1 cellular context compared by ENCODE assay signal in the genomic region with DNA sequence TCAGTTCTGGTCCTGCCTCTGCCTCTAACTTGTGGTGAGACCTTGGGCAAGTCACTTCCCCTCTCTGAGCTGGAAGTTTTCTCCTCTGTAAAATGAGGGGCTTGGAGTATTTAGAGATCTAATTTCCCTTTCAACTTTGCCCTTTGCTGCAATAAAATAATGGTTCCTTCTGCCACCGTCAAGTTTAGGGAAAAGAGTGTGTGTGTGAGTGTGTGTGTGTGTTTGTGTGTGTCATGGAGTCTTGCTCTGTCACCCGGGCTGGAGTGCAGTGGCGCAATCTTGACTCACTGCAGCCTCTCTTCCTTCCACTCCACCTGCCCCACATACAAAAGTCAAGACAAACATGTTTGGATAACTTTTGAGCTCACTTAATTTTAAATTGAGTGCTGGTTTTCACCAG.
TF ChIP-seq lines count a peak whose summit lies in the region.

No MANE protein-coding gene starts in this region.

TF ChIP-seq in GM23338, 12 proteins besides CTCF, POLR2A, EP300 and RAD21 (continued from another document):
- TF ChIP-seq, protein P1, sequence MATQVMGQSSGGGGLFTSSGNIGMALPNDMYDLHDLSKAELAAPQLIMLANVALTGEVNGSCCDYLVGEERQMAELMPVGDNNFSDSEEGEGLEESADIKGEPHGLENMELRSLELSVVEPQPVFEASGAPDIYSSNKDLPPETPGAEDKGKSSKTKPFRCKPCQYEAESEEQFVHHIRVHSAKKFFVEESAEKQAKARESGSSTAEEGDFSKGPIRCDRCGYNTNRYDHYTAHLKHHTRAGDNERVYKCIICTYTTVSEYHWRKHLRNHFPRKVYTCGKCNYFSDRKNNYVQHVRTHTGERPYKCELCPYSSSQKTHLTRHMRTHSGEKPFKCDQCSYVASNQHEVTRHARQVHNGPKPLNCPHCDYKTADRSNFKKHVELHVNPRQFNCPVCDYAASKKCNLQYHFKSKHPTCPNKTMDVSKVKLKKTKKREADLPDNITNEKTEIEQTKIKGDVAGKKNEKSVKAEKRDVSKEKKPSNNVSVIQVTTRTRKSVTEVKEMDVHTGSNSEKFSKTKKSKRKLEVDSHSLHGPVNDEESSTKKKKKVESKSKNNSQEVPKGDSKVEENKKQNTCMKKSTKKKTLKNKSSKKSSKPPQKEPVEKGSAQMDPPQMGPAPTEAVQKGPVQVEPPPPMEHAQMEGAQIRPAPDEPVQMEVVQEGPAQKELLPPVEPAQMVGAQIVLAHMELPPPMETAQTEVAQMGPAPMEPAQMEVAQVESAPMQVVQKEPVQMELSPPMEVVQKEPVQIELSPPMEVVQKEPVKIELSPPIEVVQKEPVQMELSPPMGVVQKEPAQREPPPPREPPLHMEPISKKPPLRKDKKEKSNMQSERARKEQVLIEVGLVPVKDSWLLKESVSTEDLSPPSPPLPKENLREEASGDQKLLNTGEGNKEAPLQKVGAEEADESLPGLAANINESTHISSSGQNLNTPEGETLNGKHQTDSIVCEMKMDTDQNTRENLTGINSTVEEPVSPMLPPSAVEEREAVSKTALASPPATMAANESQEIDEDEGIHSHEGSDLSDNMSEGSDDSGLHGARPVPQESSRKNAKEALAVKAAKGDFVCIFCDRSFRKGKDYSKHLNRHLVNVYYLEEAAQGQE (IDR thresholded peaks at IDR 0.05; ENCODE audit: unreplicated experiment), result no peak
- TF ChIP-seq CREB1 (CRISPR knock-in tag; IDR thresholded peaks at IDR 0.05; ENCODE audit: low read depth) (no peak), JUNB (IDR thresholded peaks at IDR 0.05; ENCODE audit: unreplicated experiment) (no peak), ZNF114 (CRISPR knock-in tag; IDR thresholded peaks at IDR 0.05) (no peak), NANOG (IDR thresholded peaks at IDR 0.05; ENCODE audit: borderline replicate concordance) (no peak), EZH2phosphoT487 (IDR thresholded peaks at IDR 0.05; ENCODE audit: unreplicated experiment) (no peak), ZNF331 (CRISPR knock-in tag; IDR thresholded peaks at IDR 0.05; ENCODE audit: low read depth) (no peak)
- TF ChIP-seq, protein P2, sequence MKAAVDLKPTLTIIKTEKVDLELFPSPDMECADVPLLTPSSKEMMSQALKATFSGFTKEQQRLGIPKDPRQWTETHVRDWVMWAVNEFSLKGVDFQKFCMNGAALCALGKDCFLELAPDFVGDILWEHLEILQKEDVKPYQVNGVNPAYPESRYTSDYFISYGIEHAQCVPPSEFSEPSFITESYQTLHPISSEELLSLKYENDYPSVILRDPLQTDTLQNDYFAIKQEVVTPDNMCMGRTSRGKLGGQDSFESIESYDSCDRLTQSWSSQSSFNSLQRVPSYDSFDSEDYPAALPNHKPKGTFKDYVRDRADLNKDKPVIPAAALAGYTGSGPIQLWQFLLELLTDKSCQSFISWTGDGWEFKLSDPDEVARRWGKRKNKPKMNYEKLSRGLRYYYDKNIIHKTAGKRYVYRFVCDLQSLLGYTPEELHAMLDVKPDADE (IDR thresholded peaks at IDR 0.05), result no peak
